Comparison of ENCODE assay signal across 9 cellular contexts in the genomic region with DNA sequence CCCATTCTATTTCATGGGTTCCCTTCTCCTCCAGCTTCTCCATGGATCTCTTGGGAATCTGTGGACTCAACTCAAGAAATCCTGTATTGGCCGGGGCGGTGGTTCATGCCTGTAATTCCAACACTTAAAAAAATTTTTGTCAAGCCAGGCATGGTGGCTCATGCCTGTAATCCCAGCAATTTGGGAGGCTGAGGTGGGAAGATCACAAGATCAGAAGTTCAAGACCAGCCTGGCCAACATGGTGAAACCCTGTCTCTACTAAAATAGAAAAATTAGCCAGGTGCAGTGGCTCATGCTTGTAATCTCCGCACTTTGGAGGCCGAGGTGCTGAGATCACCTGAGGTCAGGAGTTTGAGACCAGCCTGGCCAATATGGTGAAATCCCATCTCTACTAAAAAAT. TPM values are rescaled to one million over a fixed set of nuclear protein-coding genes. Genes with fewer than 3 reads are reported as not detected.
"Had no signal": no experiment of that assay in that cellular context is flagged by ENCODE, and none has a peak within 500 bp of the region (broad histone marks: within the 10 kb centered on the region; RNA-seq: fewer than 3 reads in every experiment).

No MANE protein-coding gene starts in this region.

RNA-seq across cellular contexts. Expression of gene RIBC2, which starts 34.1 kb away (rescaled TPM):
- total RNA-seq: subcutaneous adipose tissue, transverse colon, upper lobe of right lung had no signal

RNA-seq across cellular contexts. Expression of gene SMC1B, which starts 34.2 kb away (rescaled TPM):
- total RNA-seq: stomach, temporal lobe, thoracic aorta, tibial nerve, transverse colon, upper lobe of left lung, upper lobe of right lung had no signal
- polyA plus RNA-seq: urinary bladder had no signal
